Comparison of ENCODE assay signal across 10 cellular contexts in the genomic region with DNA sequence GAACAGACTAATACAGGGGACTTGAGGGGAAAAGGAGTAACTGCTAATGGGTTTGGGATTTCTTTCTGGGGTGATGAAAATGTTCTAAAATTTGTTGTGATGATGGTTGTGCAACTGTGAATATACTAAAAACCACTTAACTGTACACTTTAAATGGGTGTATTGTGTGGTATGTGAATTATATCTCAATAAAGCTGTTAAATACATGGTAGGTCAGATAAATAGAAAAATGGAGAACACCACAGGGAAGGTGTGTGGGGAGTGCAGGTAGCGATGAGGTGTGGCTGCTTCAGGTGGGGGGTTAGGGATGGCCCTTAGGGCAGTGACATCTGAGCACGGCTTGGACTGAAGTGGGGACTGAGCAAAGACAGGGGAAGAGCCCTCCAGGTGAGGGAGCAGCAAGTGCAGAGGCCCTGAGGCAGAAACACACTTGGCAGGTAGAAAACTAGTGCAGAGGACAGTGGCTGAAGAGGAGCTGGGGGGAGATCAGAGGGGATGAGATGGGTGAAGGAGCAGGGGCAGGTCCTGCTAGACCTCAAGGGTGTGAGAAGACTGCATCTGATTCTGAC. TPM values are rescaled to one million over a fixed set of nuclear protein-coding genes. Genes with fewer than 3 reads are reported as not detected.
DNase-seq lines count a peak whose midpoint lies in the region; ATAC-seq and TF ChIP-seq lines count a peak whose summit lies in the region.
"Had no signal": no experiment of that assay in that cellular context is flagged by ENCODE, and none has a peak within 500 bp of the region (broad histone marks: within the 10 kb centered on the region; RNA-seq: fewer than 3 reads in every experiment).

No MANE protein-coding gene starts in this region.

- H3K4me2 ChIP-seq in GM23338 = no peak overlapping the region

- no peaks in the 10 kb centered on the region for H3K27me3 ChIP-seq in GM23338 (ENCODE audit: insufficient read depth)
- no peaks in the 10 kb centered on the region for H3K27me3 ChIP-seq in esophagus muscularis mucosa

- no peaks in the 10 kb centered on the region for H3K9me3 ChIP-seq in esophagus muscularis mucosa

- H3K27ac ChIP-seq in GM23338 (ENCODE audit: low read depth) = peak overlapping the region; percentile 69; the same call in 1 of the 2 replicates
- peak overlapping the region; percentile 36 for H3K27ac ChIP-seq in VCaP
- peak overlapping the region; percentile 91 to 97 (median 96) for H3K27ac ChIP-seq in esophagus muscularis mucosa (replicated peaks in 1 of 4)
- H3K27ac ChIP-seq in skin epidermis = peak overlapping the region in 20 of 21 experiments; percentile 14 to 93 (median 76)

- H3K27me3 Mint-ChIP-seq in GM23338 (ENCODE audit: insufficient read depth, low read depth, poor library complexity) (peaks cover 22% of the 10 kb centered on the region), CD14-positive monocyte (ENCODE audit: low read depth in 3 of 3) (peaks cover 2 to 5% (median 4%) of the 10 kb centered on the region in 3 donors)

- H3F3A ChIP-seq in GM23338 (replicated peaks; ENCODE audit: low read depth) = 0 out of 2 replicates have a peak, but pooled peaks cover 3% of the 10 kb centered on the region

- H3K9me3 Mint-ChIP-seq in GM23338 (no peaks in the 10 kb centered on the region), CD14-positive monocyte (peaks cover 0 to 4% (median 0%) of the 10 kb centered on the region in 7 donors)

- H3K36me3 Mint-ChIP-seq in GM23338 (ENCODE audit: low read depth) (peaks cover 2% of the 10 kb centered on the region; the same call in 1 of the 3 replicates), CD14-positive monocyte (no peaks in the 10 kb centered on the region)

- WGBS in esophagus muscularis mucosa = 84% methylated on average over 2 of the region's 2 CpGs

- TF ChIP-seq EP300 in esophagus muscularis mucosa (IDR thresholded peaks at IDR 0.05) = no peak

- intact Hi-C loops in esophagus muscularis mucosa (cut with DNase I) (no loop called here), CD14-positive monocyte (cut with micrococcal nuclease) (no loop called here)

- H3K27ac Mint-ChIP-seq in GM23338 (peak overlapping the region; percentile 68; the same call in 1 of the 2 replicates), CD14-positive monocyte (no peak overlapping the region)

- no peak for DNase-seq in GM23338 (ENCODE audit: low spot score)
- DNase-seq in esophagus muscularis mucosa (ENCODE audit: extremely low spot score) = no peak
- no peak for DNase-seq in NCI-H1694 treated with DMSO at 0.1 percent for 48 hours (lab: John Stamatoyannopoulos, UW)
- DNase-seq in H4 (ENCODE audit: low spot score) = no peak
- DNase-seq in stimulated activated CD4-positive, alpha-beta T cell treated with anti-CD3 and anti-CD28 coated beads, Interleukin-4, amount 100 ng/mL, for 24 hours = no peak
- DNase-seq in CD14-positive monocyte (ENCODE audit: low spot score) = no peak
- DNase-seq: amygdala; stimulated activated CD4-positive, alpha-beta T cell treated with anti-CD3 and anti-CD28 coated beads, Interleukin-2, amount 100 ng/mL, for 48 hours had no signal

- H2AFZ ChIP-seq in GM23338 = no peak overlapping the region

- no peak overlapping the region for H3K4me3 ChIP-seq in GM23338
- no peak overlapping the region for H3K4me3 ChIP-seq in esophagus muscularis mucosa
- no peak overlapping the region for H3K4me3 ChIP-seq in skin epidermis

- H3K36me3 ChIP-seq in GM23338 (ENCODE audit: insufficient read depth) (no peaks in the 10 kb centered on the region), esophagus muscularis mucosa (no peaks in the 10 kb centered on the region)

- H3K4me1 ChIP-seq in GM23338 (ENCODE audit: insufficient read depth) (peaks cover 19% of the 10 kb centered on the region), esophagus muscularis mucosa (peaks cover 52 to 79% (median 73%) of the 10 kb centered on the region in 4 donors)

- H3K4me3 Mint-ChIP-seq in GM23338 (no peak overlapping the region), CD14-positive monocyte (no peak overlapping the region)

- no peak for ATAC-seq in GM23338

- H4K20me1 ChIP-seq in GM23338 (replicated peaks; ENCODE audit: insufficient read depth) = peaks cover 22% of the 10 kb centered on the region

- H3K4me1 Mint-ChIP-seq in GM23338 = peaks cover 52% of the 10 kb centered on the region
- H3K4me1 Mint-ChIP-seq in CD14-positive monocyte = peaks cover 8% of the 10 kb centered on the region

- TF ChIP-seq CTCF in GM23338 (conservative IDR thresholded peaks at IDR 0.05; ENCODE audit: low read depth in 2 of 2) (no peak), VCaP (conservative IDR thresholded peaks at IDR 0.05) (no peak), esophagus muscularis mucosa (IDR thresholded peaks at IDR 0.05) (no peak), CD14-positive monocyte (IDR thresholded peaks at IDR 0.05) (no peak)

- H3K79me2 ChIP-seq in GM23338 (replicated peaks; ENCODE audit: insufficient read depth) = peaks cover 96% of the 10 kb centered on the region

- no peaks in the 10 kb centered on the region for H3K9me2 ChIP-seq in GM23338 (ENCODE audit: insufficient read depth)

- no peak for TF ChIP-seq POLR2A in esophagus muscularis mucosa (IDR thresholded peaks at IDR 0.05; ENCODE audit: low read depth)

TF ChIP-seq in GM23338, 12 proteins besides CTCF, POLR2A, EP300 and RAD21 (continues in another document):
- TF ChIP-seq, protein P1, sequence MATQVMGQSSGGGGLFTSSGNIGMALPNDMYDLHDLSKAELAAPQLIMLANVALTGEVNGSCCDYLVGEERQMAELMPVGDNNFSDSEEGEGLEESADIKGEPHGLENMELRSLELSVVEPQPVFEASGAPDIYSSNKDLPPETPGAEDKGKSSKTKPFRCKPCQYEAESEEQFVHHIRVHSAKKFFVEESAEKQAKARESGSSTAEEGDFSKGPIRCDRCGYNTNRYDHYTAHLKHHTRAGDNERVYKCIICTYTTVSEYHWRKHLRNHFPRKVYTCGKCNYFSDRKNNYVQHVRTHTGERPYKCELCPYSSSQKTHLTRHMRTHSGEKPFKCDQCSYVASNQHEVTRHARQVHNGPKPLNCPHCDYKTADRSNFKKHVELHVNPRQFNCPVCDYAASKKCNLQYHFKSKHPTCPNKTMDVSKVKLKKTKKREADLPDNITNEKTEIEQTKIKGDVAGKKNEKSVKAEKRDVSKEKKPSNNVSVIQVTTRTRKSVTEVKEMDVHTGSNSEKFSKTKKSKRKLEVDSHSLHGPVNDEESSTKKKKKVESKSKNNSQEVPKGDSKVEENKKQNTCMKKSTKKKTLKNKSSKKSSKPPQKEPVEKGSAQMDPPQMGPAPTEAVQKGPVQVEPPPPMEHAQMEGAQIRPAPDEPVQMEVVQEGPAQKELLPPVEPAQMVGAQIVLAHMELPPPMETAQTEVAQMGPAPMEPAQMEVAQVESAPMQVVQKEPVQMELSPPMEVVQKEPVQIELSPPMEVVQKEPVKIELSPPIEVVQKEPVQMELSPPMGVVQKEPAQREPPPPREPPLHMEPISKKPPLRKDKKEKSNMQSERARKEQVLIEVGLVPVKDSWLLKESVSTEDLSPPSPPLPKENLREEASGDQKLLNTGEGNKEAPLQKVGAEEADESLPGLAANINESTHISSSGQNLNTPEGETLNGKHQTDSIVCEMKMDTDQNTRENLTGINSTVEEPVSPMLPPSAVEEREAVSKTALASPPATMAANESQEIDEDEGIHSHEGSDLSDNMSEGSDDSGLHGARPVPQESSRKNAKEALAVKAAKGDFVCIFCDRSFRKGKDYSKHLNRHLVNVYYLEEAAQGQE (IDR thresholded peaks at IDR 0.05; ENCODE audit: unreplicated experiment) = no peak
- TF ChIP-seq EZH2phosphoT487 (IDR thresholded peaks at IDR 0.05; ENCODE audit: unreplicated experiment) = no peak
- TF ChIP-seq STAT1 (IDR thresholded peaks at IDR 0.05; ENCODE audit: unreplicated experiment) = no peak
- no peak for TF ChIP-seq EZH2 (IDR thresholded peaks at IDR 0.05; ENCODE audit: low read depth, unreplicated experiment)
- TF ChIP-seq, protein P2, sequence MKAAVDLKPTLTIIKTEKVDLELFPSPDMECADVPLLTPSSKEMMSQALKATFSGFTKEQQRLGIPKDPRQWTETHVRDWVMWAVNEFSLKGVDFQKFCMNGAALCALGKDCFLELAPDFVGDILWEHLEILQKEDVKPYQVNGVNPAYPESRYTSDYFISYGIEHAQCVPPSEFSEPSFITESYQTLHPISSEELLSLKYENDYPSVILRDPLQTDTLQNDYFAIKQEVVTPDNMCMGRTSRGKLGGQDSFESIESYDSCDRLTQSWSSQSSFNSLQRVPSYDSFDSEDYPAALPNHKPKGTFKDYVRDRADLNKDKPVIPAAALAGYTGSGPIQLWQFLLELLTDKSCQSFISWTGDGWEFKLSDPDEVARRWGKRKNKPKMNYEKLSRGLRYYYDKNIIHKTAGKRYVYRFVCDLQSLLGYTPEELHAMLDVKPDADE (IDR thresholded peaks at IDR 0.05) = no peak
- TF ChIP-seq ZNF331 (CRISPR knock-in tag; IDR thresholded peaks at IDR 0.05; ENCODE audit: low read depth) = no peak
- no peak for TF ChIP-seq ZNF114 (CRISPR knock-in tag; IDR thresholded peaks at IDR 0.05)
- TF ChIP-seq JUNB (IDR thresholded peaks at IDR 0.05; ENCODE audit: unreplicated experiment) = no peak
- TF ChIP-seq CREB1 (CRISPR knock-in tag; IDR thresholded peaks at IDR 0.05; ENCODE audit: low read depth) = no peak

RNA-seq across cellular contexts. Expression of a gene that starts 20.9 kb away (rescaled TPM):
- total RNA-seq in GM23338 (2014; rRNA removed; shearing (Covaris generic)) = 21.5 and 22.4 TPM in 2 replicates
- polyA plus RNA-seq in GM23338 (2016; fragmentation: Nextera tagmentation; extraction: Ambion mirVana) (11.2 and 11.5 TPM in 2 replicates), CD14-positive monocyte (1 to 10 TPM in 1 of 2 donors, under 1 TPM in 1; 0.86 to 2.3 TPM)
- total RNA-seq in esophagus muscularis mucosa = 10 to 100 TPM; 12.4 to 29.5 (median 20.0) TPM
- 7.6 and 10.6 TPM in 2 replicates for total RNA-seq in H4 (2014; rRNA removed; shearing (Covaris generic))

RNA-seq across cellular contexts. Expression of a gene that starts 22.3 kb away (rescaled TPM):
- total RNA-seq in GM23338 (2014; rRNA removed; shearing (Covaris generic)) = 29.0 and 36.6 TPM in 2 replicates
- polyA plus RNA-seq in GM23338 (2016; fragmentation: Nextera tagmentation; extraction: Ambion mirVana) (92.2 and 92.4 TPM in 2 replicates), CD14-positive monocyte (10 to 100 TPM; 25.4 to 28.7 TPM)
- total RNA-seq in esophagus muscularis mucosa = 10 to 100 TPM in 1 of 4 donors, 1 to 10 TPM in 3; 6.6 to 13.3 (median 8.5) TPM
- total RNA-seq in H4 (2014; rRNA removed; shearing (Covaris generic)) = 31.1 and 35.4 TPM in 2 replicates

RNA-seq across cellular contexts. Expression of a gene that starts 29.3 kb away (rescaled TPM):
- 7.5 and 13.4 TPM in 2 replicates for total RNA-seq in GM23338 (2014; rRNA removed; shearing (Covaris generic))
- polyA plus RNA-seq in GM23338 (2016; fragmentation: Nextera tagmentation; extraction: Ambion mirVana) (19.5 and 25.1 TPM in 2 replicates), CD14-positive monocyte (under 1 TPM; 0.31 to 0.57 TPM)
- total RNA-seq in esophagus muscularis mucosa = 1 to 10 TPM; 1.3 to 2.8 (median 2.2) TPM
- 0.95 and 2.6 TPM in 2 replicates for total RNA-seq in H4 (2014; rRNA removed; shearing (Covaris generic))

RNA-seq across cellular contexts. Expression of a gene that starts 43.1 kb away (rescaled TPM):
- total RNA-seq in GM23338 (2014; rRNA removed; shearing (Covaris generic)) = 35.3 and 39.1 TPM in 2 replicates
- polyA plus RNA-seq in GM23338 (2016; fragmentation: Nextera tagmentation; extraction: Ambion mirVana) (7.9 and 8.1 TPM in 2 replicates), CD14-positive monocyte (10 to 100 TPM in 1 of 2 donors, 1 to 10 TPM in 1; 8.9 to 10.3 TPM)
- total RNA-seq in esophagus muscularis mucosa = 10 to 100 TPM; 20.3 to 44.8 (median 35.9) TPM
- 5.2 and 12.8 TPM in 2 replicates for total RNA-seq in H4 (2014; rRNA removed; shearing (Covaris generic))

Comparison
In these comparisons a context has a peak if more than half of its experiments do, and no peak if none do; other contexts are left out.
1. H3K27ac ChIP-seq: peak in every context shown above with its lines; median percentile 96 in esophagus muscularis mucosa; 76 in skin epidermis; 69 in GM23338; 36 in VCaP.